9 cellular contexts compared by ENCODE assay signal in genomic region chr13:42333613-42334328, GRCh38.
DNase-seq lines count a peak whose midpoint lies in the region; ATAC-seq, FAIRE-seq and TF ChIP-seq lines count a peak whose summit lies in the region.
"Had no signal": no experiment of that assay in that cellular context is flagged by ENCODE, and none has a peak within 500 bp of the region (broad histone marks: within the 10 kb centered on the region; RNA-seq: fewer than 3 reads in every experiment).

No MANE protein-coding gene starts in this region.

- 60 to 62% methylated on average over 12 of the region's 12 CpGs for WGBS in heart right ventricle, 2 donors
- WGBS in endodermal cell (ENCODE audit: insufficient coverage in 1 of 2, insufficient read length in 1 of 2), 2 experiments, result 77% methylated on average over 8 to 12 of the region's 12 CpGs
- WGBS in pancreas, 2 donors, result 67 to 79% methylated on average over 12 of the region's 12 CpGs

- intact Hi-C loops in heart right ventricle (cut with DNase I), result no loop called here
- intact Hi-C loops in left ventricle myocardium superior (cut with micrococcal nuclease), result no loop called here
- intact Hi-C loops in PC-9 (cut with micrococcal nuclease; ENCODE audit: unreplicated experiment), result loop anchor here (10.0 kb wide), 1 partner anchor 261 kb away; no protein-coding TSS in a partner anchor
- intact Hi-C loops in pancreas (cut with DNase I), result no loop called here
- intact Hi-C loops in uterus (cut with DNase I; ENCODE audit: low total_unique reads), result no loop called here

- CTCF ChIA-PET in PC-9 (lab: Charles Lee), result interaction anchor here (0.6 kb wide), 1 partner anchor 1100 kb away, joined by 3 read pairs; no protein-coding TSS in a partner anchor

- H3K9me3 Mint-ChIP-seq in endodermal cell, result no peaks in the 10 kb centered on the region

- no peak overlapping the region for H2AFZ ChIP-seq in PC-9

- H3K4me1 ChIP-seq in heart right ventricle, result peaks cover 0 to 10% (median 0%) of the 10 kb centered on the region in 9 donors
- peaks cover 19% of the 10 kb centered on the region for H3K4me1 ChIP-seq in PC-9 (replicated peaks; ENCODE audit: insufficient read depth)
- no peaks in the 10 kb centered on the region for H3K4me1 ChIP-seq in endodermal cell (ENCODE audit: control insufficient read depth, insufficient read depth, low read length)
- no peaks in the 10 kb centered on the region for H3K4me1 ChIP-seq in pancreas
- H3K4me1 ChIP-seq in uterus, result no peaks in the 10 kb centered on the region

- H3K27me3 Mint-ChIP-seq in endodermal cell (ENCODE audit: insufficient read depth), result peaks cover 1% of the 10 kb centered on the region

- H3K9me3 ChIP-seq in heart right ventricle (no peaks in the 10 kb centered on the region), PC-9 (ENCODE audit: insufficient read depth, low read depth) (no peaks in the 10 kb centered on the region), endodermal cell (ENCODE audit: control insufficient read depth, low read length) (no peaks in the 10 kb centered on the region), pancreas (no peaks in the 10 kb centered on the region), uterus (no peaks in the 10 kb centered on the region)

- no peak for FAIRE-seq in pancreas (lab: Jason Lieb, UNC)
- FAIRE-seq: endometrium had no signal

- H3K79me2 ChIP-seq in PC-9 (ENCODE audit: low read depth), result no peaks in the 10 kb centered on the region

- H3K4me3 Mint-ChIP-seq in endodermal cell, result no peak overlapping the region

- no peaks in the 10 kb centered on the region for H3F3A ChIP-seq in PC-9 (ENCODE audit: insufficient read depth, low read depth)

- H3K9ac ChIP-seq in endodermal cell (ENCODE audit: extremely low read depth, low read length, poor library complexity, severe bottlenecking), result no peak overlapping the region

- no peak overlapping the region for H3K27ac ChIP-seq in heart right ventricle
- H3K27ac ChIP-seq in PC-9, result no peak overlapping the region
- H3K27ac ChIP-seq in endodermal cell (ENCODE audit: low read depth, low read length), result no peak overlapping the region
- H3K27ac ChIP-seq in pancreas, result no peak overlapping the region
- H3K27ac ChIP-seq in uterus, result no peak overlapping the region

- no peak for TF ChIP-seq POLR2A in uterus (IDR thresholded peaks at IDR 0.05)

- ATAC-seq in heart right ventricle, result peak in 2 of 8 donors; percentile 27 to 33
- no peak for ATAC-seq in left ventricle myocardium superior
- peak; percentile 63 for ATAC-seq in HG02763 (IDR thresholded peaks at IDR 0.05; ENCODE audit: unreplicated experiment)
- ATAC-seq in pancreas, result peak in 3 of 4 donors; percentile 40 to 63 (median 46)
- ATAC-seq in GM18519 (IDR thresholded peaks at IDR 0.05; ENCODE audit: low FRiP score, unreplicated experiment), result no peak

- no peak overlapping the region for H3K27ac Mint-ChIP-seq in endodermal cell

- H3K4me3 ChIP-seq in heart right ventricle, result no peak overlapping the region
- no peak overlapping the region for H3K4me3 ChIP-seq in PC-9
- no peak overlapping the region for H3K4me3 ChIP-seq in endodermal cell (ENCODE audit: low read length)
- no peak overlapping the region for H3K4me3 ChIP-seq in pancreas
- no peak overlapping the region for H3K4me3 ChIP-seq in uterus

- peak in 5 of 9 donors; percentile 20 to 46 (median 31) for TF ChIP-seq CTCF in heart right ventricle (IDR thresholded peaks at IDR 0.05)
- TF ChIP-seq CTCF in PC-9 (conservative IDR thresholded peaks at IDR 0.05), result peak; percentile 56
- peak; percentile 78 for TF ChIP-seq CTCF in endodermal cell (conservative IDR thresholded peaks at IDR 0.05)
- TF ChIP-seq CTCF in pancreas (IDR thresholded peaks at IDR 0.05), result peak in 1 of 4 donors; percentile 13
- TF ChIP-seq CTCF in uterus (IDR thresholded peaks at IDR 0.05), result no peak

- no peaks in the 10 kb centered on the region for H3K36me3 Mint-ChIP-seq in endodermal cell (ENCODE audit: low read depth)

- POLR2A ChIA-PET in PC-9 (lab: Charles Lee; ENCODE audit: unreplicated experiment), result no interaction called here

- peaks cover 6% of the 10 kb centered on the region for H3K4me1 Mint-ChIP-seq in endodermal cell

- DNase-seq in heart right ventricle (no peak), left ventricle myocardium superior (no peak), PC-9 (peak in 1 of 2 experiments; percentile 2), endodermal cell (peak; percentile 54), pancreas (no peak), uterus (no peak)

- no peaks in the 10 kb centered on the region for H4K20me1 ChIP-seq in PC-9 (ENCODE audit: insufficient read depth)

- H3K27me3 ChIP-seq in heart right ventricle (peaks cover 0 to 14% (median 0%) of the 10 kb centered on the region in 7 donors), PC-9 (ENCODE audit: insufficient read depth, low read depth) (no peaks in the 10 kb centered on the region), endodermal cell (ENCODE audit: control insufficient read depth, insufficient read depth, low read length, poor library complexity, severe bottlenecking) (peaks cover 27% of the 10 kb centered on the region), pancreas (no peaks in the 10 kb centered on the region), uterus (no peaks in the 10 kb centered on the region)

- H3K4me2 ChIP-seq in PC-9, result no peak overlapping the region

- H3K36me3 ChIP-seq in heart right ventricle (no peaks in the 10 kb centered on the region), PC-9 (ENCODE audit: low read depth) (no peaks in the 10 kb centered on the region), endodermal cell (ENCODE audit: control insufficient read depth, insufficient read depth, low read length) (no peaks in the 10 kb centered on the region), pancreas (no peaks in the 10 kb centered on the region), uterus (no peaks in the 10 kb centered on the region)

- no TSS peak for BruUV-seq in PC-9 (replicated peaks; lab: Mats Ljungman, UMichigan)

- no peaks in the 10 kb centered on the region for H3K9me2 ChIP-seq in PC-9 (ENCODE audit: insufficient read depth)

Comparison
In these comparisons a context has a peak if more than half of its experiments do, and no peak if none do; other contexts are left out.
1. ATAC-seq: peak in HG02763 (single experiment) and pancreas (3 of 4); none in left ventricle myocardium superior (single experiment) and GM18519 (single experiment).
2. CTCF ChIP-seq: peak in heart right ventricle (5 of 9), PC-9 (single experiment) and endodermal cell (single experiment); none in uterus (0 of 4).